Comparison of ENCODE assay signal across 33 cellular contexts in genomic region chr3:124705552-124705951, GRCh38.
"Had no signal": no experiment of that assay in that cellular context is flagged by ENCODE, and none has a peak within 500 bp of the region (broad histone marks: within the 10 kb centered on the region; RNA-seq: fewer than 3 reads in every experiment).

No MANE protein-coding gene starts in this region.

- H3K9me3 Mint-ChIP-seq: activated naive CD8-positive, alpha-beta T cell treated with anti-CD3 and anti-CD28 coated beads, Interleukin-2, amount 10 ng/mL, durations not matched to agents 7 days and 5 days; activated T-helper 1 cell treated with anti-CD3 and anti-CD28 coated beads, Interleukin-12 subunit alpha, Interleukin-12 subunit beta, Interleukin-2, Interleukin-4 antibody, amounts not matched to agents 30 ng/mL and 10 ng/mL and 1 ng/mL, durations not matched to agents 14 hours and 24 hours and 36 hours; central memory CD8-positive, alpha-beta T cell had no signal

- ATAC-seq: activated T-cell treated with anti-CD3 and anti-CD28 coated beads, Interleukin-2, amount 50 U/mL, for 4 hours; Panc1; SK-N-SH treated with all-trans-retinoic acid at 6 μM for 48 hours had no signal

- H3K4me3 Mint-ChIP-seq: activated naive CD8-positive, alpha-beta T cell treated with anti-CD3 and anti-CD28 coated beads, Interleukin-2, amount 10 ng/mL, durations not matched to agents 7 days and 5 days; activated T-cell treated with anti-CD3 and anti-CD28 coated beads, Interleukin-2, amount 50 U/mL, for 4 hours; activated T-helper 1 cell treated with anti-CD3 and anti-CD28 coated beads, Interleukin-12 subunit alpha, Interleukin-12 subunit beta, Interleukin-2, Interleukin-4 antibody, amounts not matched to agents 30 ng/mL and 10 ng/mL and 1 ng/mL, durations not matched to agents 14 hours and 24 hours and 36 hours; central memory CD8-positive, alpha-beta T cell had no signal

- H3K27me3 ChIP-seq: ascending aorta, cardiac muscle cell, SJCRH30 had no signal

- H3K9me3 ChIP-seq: ascending aorta, SJCRH30 had no signal

- H3K4me3 ChIP-seq: ascending aorta, cardiac muscle cell, SJCRH30 had no signal

- H3K36me3 Mint-ChIP-seq: activated naive CD8-positive, alpha-beta T cell treated with anti-CD3 and anti-CD28 coated beads, Interleukin-2, amount 10 ng/mL, durations not matched to agents 7 days and 5 days had no signal

- H3K27ac ChIP-seq: ascending aorta, cardiac muscle cell, SJCRH30, WERI-Rb-1 had no signal

- H3K4me1 ChIP-seq: ascending aorta, SJCRH30 had no signal

- H3K27ac Mint-ChIP-seq: activated naive CD8-positive, alpha-beta T cell treated with anti-CD3 and anti-CD28 coated beads, Interleukin-2, amount 10 ng/mL, durations not matched to agents 7 days and 5 days; activated T-helper 1 cell treated with anti-CD3 and anti-CD28 coated beads, Interleukin-12 subunit alpha, Interleukin-12 subunit beta, Interleukin-2, Interleukin-4 antibody, amounts not matched to agents 30 ng/mL and 10 ng/mL and 1 ng/mL, durations not matched to agents 14 hours and 24 hours and 36 hours had no signal

- H3K36me3 ChIP-seq: cardiac muscle cell, SJCRH30, WERI-Rb-1 had no signal

- H3K4me1 Mint-ChIP-seq: central memory CD8-positive, alpha-beta T cell had no signal

- DNase-seq: activated CD4-positive, alpha-beta T cell treated with anti-CD3 and anti-CD28 coated beads for 1 hour; activated CD4-positive, alpha-beta T cell treated with anti-CD3 and anti-CD28 coated beads for 48 hours; activated CD4-positive, alpha-beta T cell treated with anti-CD3 and anti-CD28 coated beads, Interleukin-2, amount 50 U/mL, for 4 hours; activated CD4-positive, CD25-positive, alpha-beta regulatory T cell; activated CD8-positive, alpha-beta memory T cell treated with anti-CD3 and anti-CD28 coated beads, Interleukin-2, amount 50 U/mL, for 4 hours; activated effector memory CD4-positive, alpha-beta T cell treated with Interleukin-2 at 50 U/mL for 16 hours; activated naive CD4-positive, alpha-beta T cell treated with anti-CD3 and anti-CD28 coated beads, Interleukin-2, amount 50 U/mL, for 16 hours; activated naive CD8-positive, alpha-beta T cell treated with anti-CD3 and anti-CD28 coated beads, Interleukin-2, amount 10 ng/mL, durations not matched to agents 7 days and 5 days; activated T-cell treated with anti-CD3 and anti-CD28 coated beads for 4 hours; activated T-cell treated with anti-CD3 and anti-CD28 coated beads, Interleukin-2, amount 50 U/mL, for 4 hours; amygdala; NCI-H1105; NCI-H1436; NCI-H1694; NCI-H1930; NCI-H2081 treated with DMSO at 0.1 percent for 48 hours; NCI-H226; NCI-H446 treated with DMSO at 0.1 percent for 48 hours; NCI-H524; NCI-H69; NCI-H82; SHP77; SJCRH30; T-helper 1 cell; T-helper 2 cell; T-helper 9 cell; WERI-Rb-1 had no signal
